Comparison of ENCODE assay signal across 23 cellular contexts in the genomic region with DNA sequence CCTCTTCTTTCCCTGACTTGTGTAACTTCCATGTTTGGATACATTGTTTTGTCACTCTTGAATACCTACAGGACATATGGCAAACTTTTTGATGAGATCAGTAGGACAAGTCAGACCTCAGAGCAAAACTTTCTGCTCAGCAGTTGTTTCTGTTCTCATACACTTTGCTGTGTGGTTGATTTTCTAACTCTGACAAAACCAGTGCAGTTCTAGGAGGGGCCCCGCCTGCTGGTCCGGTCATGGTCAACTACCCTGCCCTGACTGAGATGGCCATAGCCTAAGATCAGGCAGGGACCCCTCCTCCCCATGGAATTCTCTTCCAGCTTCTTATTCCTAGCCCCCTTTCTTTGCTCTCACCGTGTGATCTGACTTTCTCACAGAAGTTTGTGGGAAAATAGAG.
DNase-seq lines count a peak whose midpoint lies in the region; ATAC-seq and TF ChIP-seq lines count a peak whose summit lies in the region.
"Had no signal": no experiment of that assay in that cellular context is flagged by ENCODE, and none has a peak within 500 bp of the region (broad histone marks: within the 10 kb centered on the region; RNA-seq: fewer than 3 reads in every experiment).

No MANE protein-coding gene starts in this region.

- H3K9me3 ChIP-seq in CD8-positive, alpha-beta memory T cell (ENCODE audit: low read length), result no peaks in the 10 kb centered on the region
- H3K9me3 ChIP-seq in spleen, result no peaks in the 10 kb centered on the region
- H3K9me3 ChIP-seq: sigmoid colon, transverse colon had no signal

- ATAC-seq in GM19351 (IDR thresholded peaks at IDR 0.05; ENCODE audit: unreplicated experiment) (peak; percentile 39), natural killer cell (no peak)
- ATAC-seq: activated CD8-positive, alpha-beta T cell treated with anti-CD3 and anti-CD28 coated beads, Interleukin-2, amount 10 ng/mL, durations not matched to agents 7 days and 5 days; naive thymus-derived CD4-positive, alpha-beta T cell had no signal

- 75 to 86% (median 80%) methylated on average over 3 of the region's 3 CpGs for WGBS in spleen, 5 donors

- H3K4me1 ChIP-seq in KMS-11 (ENCODE audit: low read depth, poor library complexity, severe bottlenecking) (peaks cover 94% of the 10 kb centered on the region), spleen (peaks cover 0 to 10% (median 3%) of the 10 kb centered on the region in 6 donors)
- H3K4me1 ChIP-seq in CD8-positive, alpha-beta memory T cell (ENCODE audit: insufficient read depth, low read length), result no peaks in the 10 kb centered on the region
- H3K4me1 ChIP-seq: parathyroid adenoma had no signal

- peak overlapping the region; percentile 67 for H3K4me2 ChIP-seq in KMS-11

- peak overlapping the region; percentile 52; the same call in 1 of the 2 replicates for H3K9ac ChIP-seq in KMS-11
- H3K9ac ChIP-seq: parathyroid adenoma had no signal

- CTCF ChIA-PET in CD8-positive, alpha-beta memory T cell (lab: Charles Lee), result no interaction called here

- no peak for DNase-seq in dorsolateral prefrontal cortex
- DNase-seq in CD8-positive, alpha-beta memory T cell, result no peak
- DNase-seq in cortex of kidney (lab: John Stamatoyannopoulos, UW), result no peak
- DNase-seq in natural killer cell, result no peak
- DNase-seq in spleen, result no peak
- DNase-seq: activated CD4-positive, CD25-positive, alpha-beta regulatory T cell; activated CD8-positive, alpha-beta T cell treated with anti-CD3 and anti-CD28 coated beads, Interleukin-2, amount 10 ng/mL, durations not matched to agents 7 days and 5 days; activated naive CD4-positive, alpha-beta T cell treated with anti-CD3 and anti-CD28 coated beads for 36 hours; activated T-cell treated with anti-CD3 and anti-CD28 coated beads, Interleukin-2, amount 50 U/mL, for 1 hour; foreskin melanocyte; hippocampal formation; naive thymus-derived CD4-positive, alpha-beta T cell; NCI-H1417 treated with DMSO at 0.1 percent for 48 hours; NCI-H510A; sigmoid colon; T-helper 9 cell; transverse colon had no signal

- no peaks in the 10 kb centered on the region for H3K79me2 ChIP-seq in KMS-11 (ENCODE audit: insufficient read depth, low read depth)
- H3K79me2 ChIP-seq: parathyroid adenoma had no signal

- no peaks in the 10 kb centered on the region for H3K27me3 Mint-ChIP-seq in nephron (ENCODE audit: low read depth)
- H3K27me3 Mint-ChIP-seq in CD8-positive, alpha-beta memory T cell, result peaks cover 2 to 16% of the 10 kb centered on the region in 2 donors
- peaks cover 2 to 6% of the 10 kb centered on the region in 2 donors for H3K27me3 Mint-ChIP-seq in natural killer cell (ENCODE audit: low read depth in 2 of 2)
- H3K27me3 Mint-ChIP-seq: brain had no signal

- H3K36me3 ChIP-seq in KMS-11 (ENCODE audit: insufficient read depth) (no peaks in the 10 kb centered on the region), spleen (no peaks in the 10 kb centered on the region)
- no peaks in the 10 kb centered on the region for H3K36me3 ChIP-seq in CD8-positive, alpha-beta memory T cell (ENCODE audit: insufficient read depth, low read length)
- H3K36me3 ChIP-seq: sigmoid colon, transverse colon had no signal

- H3K27ac ChIP-seq in KMS-11 (peak overlapping the region; percentile 74), dorsolateral prefrontal cortex (peak overlapping the region in 30 of 59 donors; percentile 2 to 72 (median 44)), spleen (no peak overlapping the region)
- no peak overlapping the region for H3K27ac ChIP-seq in CD8-positive, alpha-beta memory T cell (ENCODE audit: low read depth, low read length)
- H3K27ac ChIP-seq: parathyroid adenoma, sigmoid colon, transverse colon had no signal

- no peak for TF ChIP-seq POLR2A in spleen (IDR thresholded peaks at IDR 0.05)

- H3K36me3 Mint-ChIP-seq in nephron (ENCODE audit: low read depth) (no peaks in the 10 kb centered on the region), natural killer cell (no peaks in the 10 kb centered on the region)
- no peaks in the 10 kb centered on the region for H3K36me3 Mint-ChIP-seq in CD8-positive, alpha-beta memory T cell
- H3K36me3 Mint-ChIP-seq: brain; naive thymus-derived CD4-positive, alpha-beta T cell had no signal

- H3K4me3 Mint-ChIP-seq in nephron, result no peak overlapping the region
- no peak overlapping the region for H3K4me3 Mint-ChIP-seq in CD8-positive, alpha-beta memory T cell
- H3K4me3 Mint-ChIP-seq in natural killer cell, result no peak overlapping the region
- H3K4me3 Mint-ChIP-seq: activated CD8-positive, alpha-beta T cell treated with anti-CD3 and anti-CD28 coated beads, Interleukin-2, amount 10 ng/mL, durations not matched to agents 7 days and 5 days; activated naive CD4-positive, alpha-beta T cell treated with anti-CD3 and anti-CD28 coated beads for 36 hours; brain; naive thymus-derived CD4-positive, alpha-beta T cell; stimulated activated naive CD8-positive, alpha-beta T cell treated with anti-CD3 and anti-CD28 coated beads, Interleukin-15, Interleukin-2, amounts not matched to agents 100 ng/mL and 50 ng/mL, for 24 hours had no signal

- no peaks in the 10 kb centered on the region for H4K20me1 ChIP-seq in KMS-11 (ENCODE audit: insufficient read depth)

- no peak overlapping the region for H3K4me3 ChIP-seq in KMS-11 (IDR thresholded peaks at IDR 0.05; ENCODE audit: insufficient read depth, low read depth, low read length)
- H3K4me3 ChIP-seq in dorsolateral prefrontal cortex, result no peak overlapping the region
- no peak overlapping the region for H3K4me3 ChIP-seq in CD8-positive, alpha-beta memory T cell (ENCODE audit: low read length)
- no peak overlapping the region for H3K4me3 ChIP-seq in spleen
- H3K4me3 ChIP-seq: sigmoid colon, transverse colon had no signal

- H3K27ac Mint-ChIP-seq in nephron, result peak overlapping the region; percentile 22 to 51 (median 35)
- H3K27ac Mint-ChIP-seq in CD8-positive, alpha-beta memory T cell, result no peak overlapping the region
- no peak overlapping the region for H3K27ac Mint-ChIP-seq in natural killer cell
- H3K27ac Mint-ChIP-seq: activated CD8-positive, alpha-beta T cell treated with anti-CD3 and anti-CD28 coated beads, Interleukin-2, amount 10 ng/mL, durations not matched to agents 7 days and 5 days; activated naive CD4-positive, alpha-beta T cell treated with anti-CD3 and anti-CD28 coated beads for 36 hours; naive thymus-derived CD4-positive, alpha-beta T cell; stimulated activated naive CD8-positive, alpha-beta T cell treated with anti-CD3 and anti-CD28 coated beads, Interleukin-15, Interleukin-2, amounts not matched to agents 100 ng/mL and 50 ng/mL, for 24 hours had no signal

- H3K9me3 Mint-ChIP-seq in nephron (no peaks in the 10 kb centered on the region), natural killer cell (no peaks in the 10 kb centered on the region)
- no peaks in the 10 kb centered on the region for H3K9me3 Mint-ChIP-seq in CD8-positive, alpha-beta memory T cell
- H3K9me3 Mint-ChIP-seq: activated naive CD4-positive, alpha-beta T cell treated with anti-CD3 and anti-CD28 coated beads for 36 hours; stimulated activated naive CD8-positive, alpha-beta T cell treated with anti-CD3 and anti-CD28 coated beads, Interleukin-15, Interleukin-2, amounts not matched to agents 100 ng/mL and 50 ng/mL, for 24 hours had no signal

- H3K4me1 Mint-ChIP-seq in nephron, result peaks cover 54% of the 10 kb centered on the region
- no peaks in the 10 kb centered on the region for H3K4me1 Mint-ChIP-seq in CD8-positive, alpha-beta memory T cell
- H3K4me1 Mint-ChIP-seq in natural killer cell, result no peaks in the 10 kb centered on the region

- H3K27me3 ChIP-seq in KMS-11 (ENCODE audit: insufficient read depth, low read depth) (no peaks in the 10 kb centered on the region), dorsolateral prefrontal cortex (no peaks in the 10 kb centered on the region), spleen (replicated peaks in 1 of 7) (no peaks in the 10 kb centered on the region)
- no peaks in the 10 kb centered on the region for H3K27me3 ChIP-seq in CD8-positive, alpha-beta memory T cell (ENCODE audit: insufficient read depth, low read length, poor library complexity, severe bottlenecking)
- H3K27me3 ChIP-seq: sigmoid colon, transverse colon had no signal

- TF ChIP-seq CTCF in KMS-11 (conservative IDR thresholded peaks at IDR 0.05; ENCODE audit: low read depth, low read length), result peak; percentile 42
- TF ChIP-seq CTCF in dorsolateral prefrontal cortex (IDR thresholded peaks at IDR 0.05 in 54 of 56, conservative IDR thresholded peaks at IDR 0.05 in 2 of 56; ENCODE audit: low read depth in 1 of 56, partially characterized antibody in 56 of 56), result no peak
- no peak for TF ChIP-seq CTCF in nephron (IDR thresholded peaks at IDR 0.05; ENCODE audit: unreplicated experiment in 3 of 3)
- TF ChIP-seq CTCF in natural killer cell (IDR thresholded peaks at IDR 0.05), result no peak
- TF ChIP-seq CTCF in spleen (IDR thresholded peaks at IDR 0.05 in 8 of 11, conservative IDR thresholded peaks at IDR 0.05 in 3 of 11), result no peak

- H2AFZ ChIP-seq in KMS-11 (ENCODE audit: low read depth), result peak overlapping the region; percentile 55
- H2AFZ ChIP-seq: parathyroid adenoma had no signal

- POLR2A ChIA-PET in CD8-positive, alpha-beta memory T cell (lab: Charles Lee), result no interaction called here

- intact Hi-C loops in dorsolateral prefrontal cortex (cut with DNase I), result loop anchor here in 1 of 2 donors (5.0 kb wide), 1 partner anchor 75 kb away; no protein-coding TSS in a partner anchor
- intact Hi-C loops in natural killer cell (cut with micrococcal nuclease), result no loop called here
- intact Hi-C loops in spleen (cut with DNase I; ENCODE audit: low total_unique reads), result no loop called here

Comparison
In these comparisons a context has a peak if more than half of its experiments do, and no peak if none do; other contexts are left out.
1. H3K27ac ChIP-seq: peak in KMS-11 (single experiment) and dorsolateral prefrontal cortex (30 of 59); none in CD8-positive, alpha-beta memory T cell (single experiment) and spleen (0 of 8).
2. H3K27ac Mint-ChIP-seq: peak in nephron (3 of 3); none in CD8-positive, alpha-beta memory T cell (0 of 8) and natural killer cell (0 of 2).